Comparison of ENCODE assay signal across 21 cellular contexts in the genomic region with DNA sequence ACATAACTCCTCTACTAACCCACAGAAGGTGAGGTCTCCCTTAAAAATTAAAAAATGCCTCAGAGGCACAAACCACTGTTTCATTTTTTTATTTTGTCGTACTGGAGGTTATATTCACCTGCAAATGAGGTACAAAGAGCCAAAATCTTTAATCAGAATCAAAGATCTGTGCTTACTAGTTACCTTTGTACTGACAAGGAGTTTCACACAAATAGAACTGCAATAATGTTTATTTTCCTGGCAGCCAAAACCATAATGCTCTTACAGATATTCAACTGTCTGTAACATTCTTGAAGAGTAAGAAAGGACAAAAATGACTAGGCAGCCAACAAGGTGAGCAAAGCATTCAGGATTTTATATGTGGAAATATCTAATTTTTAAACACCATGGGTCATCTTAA.
DNase-seq lines count a peak whose midpoint lies in the region; ATAC-seq, FAIRE-seq and TF ChIP-seq lines count a peak whose summit lies in the region.
"Had no signal": no experiment of that assay in that cellular context is flagged by ENCODE, and none has a peak within 500 bp of the region (broad histone marks: within the 10 kb centered on the region; RNA-seq: fewer than 3 reads in every experiment).

No MANE protein-coding gene starts in this region.

- FAIRE-seq in D721Med (lab: Jason Lieb, UNC) = peak; percentile 83
- FAIRE-seq: GM12891, GM18507, H54 had no signal

- no peak overlapping the region for H3K4me3 ChIP-seq in BLaER1
- H3K4me3 ChIP-seq: BLaER1 treated with 17β-estradiol and CSF1 and Interleukin-3, amounts not matched to agents 10 nM and 100 nM; HAP-1 had no signal

- TF ChIP-seq CTCF in D721Med (IDR thresholded peaks at IDR 0.05; ENCODE audit: insufficient read depth, missing control alignments) (no peak), WTC11 (IDR thresholded peaks at IDR 0.05) (no peak)

- H3K36me3 Mint-ChIP-seq in WTC11 = peaks cover 24% of the 10 kb centered on the region
- no peaks in the 10 kb centered on the region for H3K36me3 Mint-ChIP-seq in activated naive CD4-positive, alpha-beta T cell treated with anti-CD3 and anti-CD28 coated beads for 36 hours (ENCODE audit: low read depth)
- no peaks in the 10 kb centered on the region for H3K36me3 Mint-ChIP-seq in effector memory CD8-positive, alpha-beta T cell (ENCODE audit: insufficient read depth)
- H3K36me3 Mint-ChIP-seq: CD14-positive monocyte; CD8-positive, alpha-beta memory T cell had no signal

- no peak overlapping the region; the same call in 1 of the 2 replicates for H3K27ac Mint-ChIP-seq in WTC11
- no peak overlapping the region for H3K27ac Mint-ChIP-seq in activated naive CD4-positive, alpha-beta T cell treated with anti-CD3 and anti-CD28 coated beads for 36 hours
- no peak overlapping the region for H3K27ac Mint-ChIP-seq in effector memory CD8-positive, alpha-beta T cell
- H3K27ac Mint-ChIP-seq: B cell; CD14-positive monocyte; CD4-positive, alpha-beta T cell; CD8-positive, alpha-beta memory T cell; GM23338; HFFc6 had no signal

- no peak overlapping the region for H3K27ac ChIP-seq in BLaER1
- H3K27ac ChIP-seq: BLaER1 treated with 17β-estradiol and CSF1 and Interleukin-3, amounts not matched to agents 10 nM and 100 nM had no signal

- no peaks in the 10 kb centered on the region for H3K9me3 ChIP-seq in BLaER1
- H3K9me3 ChIP-seq: HAP-1 had no signal

- no peaks in the 10 kb centered on the region for H3K36me3 ChIP-seq in BLaER1
- H3K36me3 ChIP-seq: BLaER1 treated with 17β-estradiol and CSF1 and Interleukin-3, amounts not matched to agents 10 nM and 100 nM; HAP-1 had no signal

- 0 out of 2 replicates have a peak overlapping the region, but pooled peaks have one; percentile 4 for H3K4me2 ChIP-seq in BLaER1
- H3K4me2 ChIP-seq: GM23338 had no signal

- POLR2A ChIA-PET in WTC11 (lab: Charles Lee) = no interaction called here

- peaks cover 11% of the 10 kb centered on the region for H3K4me1 Mint-ChIP-seq in WTC11
- H3K4me1 Mint-ChIP-seq in activated naive CD4-positive, alpha-beta T cell treated with anti-CD3 and anti-CD28 coated beads for 36 hours (ENCODE audit: low read depth) = no peaks in the 10 kb centered on the region
- H3K4me1 Mint-ChIP-seq in effector memory CD8-positive, alpha-beta T cell (ENCODE audit: low read depth in 2 of 2) = no peaks in the 10 kb centered on the region
- H3K4me1 Mint-ChIP-seq: B cell; CD14-positive monocyte; CD8-positive, alpha-beta memory T cell had no signal

- 0 out of 2 replicates have a peak overlapping the region, but pooled peaks have one; percentile 81 for H3K4me3 Mint-ChIP-seq in WTC11
- no peak overlapping the region for H3K4me3 Mint-ChIP-seq in activated naive CD4-positive, alpha-beta T cell treated with anti-CD3 and anti-CD28 coated beads for 36 hours
- H3K4me3 Mint-ChIP-seq in effector memory CD8-positive, alpha-beta T cell = no peak overlapping the region
- H3K4me3 Mint-ChIP-seq: B cell; CD14-positive monocyte; CD4-positive, alpha-beta T cell; CD8-positive, alpha-beta memory T cell; GM23338; HFFc6 had no signal

- ATAC-seq in WTC11 = no peak
- peak; percentile 88 for ATAC-seq in left lobe of liver
- no peak for ATAC-seq in HG03520 (IDR thresholded peaks at IDR 0.05; ENCODE audit: unreplicated experiment)
- ATAC-seq in effector memory CD8-positive, alpha-beta T cell (replicated peaks) = no peak
- ATAC-seq: GM23338 had no signal

- H3K9me3 Mint-ChIP-seq in WTC11 = peaks cover 33% of the 10 kb centered on the region
- peaks cover 7% of the 10 kb centered on the region for H3K9me3 Mint-ChIP-seq in activated naive CD4-positive, alpha-beta T cell treated with anti-CD3 and anti-CD28 coated beads for 36 hours
- peaks cover 0 to 14% of the 10 kb centered on the region in 2 donors for H3K9me3 Mint-ChIP-seq in effector memory CD8-positive, alpha-beta T cell

- peaks cover 5% of the 10 kb centered on the region; the same call in 1 of the 2 replicates for H3K4me1 ChIP-seq in BLaER1
- H3K4me1 ChIP-seq: HAP-1 had no signal

- intact Hi-C loops in activated naive CD4-positive, alpha-beta T cell treated with anti-CD3 and anti-CD28 coated beads for 36 hours (cut with micrococcal nuclease) = no loop called here

- H3K27me3 Mint-ChIP-seq in WTC11 (ENCODE audit: low read depth) = no peaks in the 10 kb centered on the region
- H3K27me3 Mint-ChIP-seq in activated naive CD4-positive, alpha-beta T cell treated with anti-CD3 and anti-CD28 coated beads for 36 hours (ENCODE audit: low read depth) = no peaks in the 10 kb centered on the region
- H3K27me3 Mint-ChIP-seq in effector memory CD8-positive, alpha-beta T cell = no peaks in the 10 kb centered on the region
- H3K27me3 Mint-ChIP-seq: B cell; CD4-positive, alpha-beta T cell; CD8-positive, alpha-beta memory T cell had no signal

- H4K20me1 ChIP-seq in BLaER1 = no peaks in the 10 kb centered on the region
- H4K20me1 ChIP-seq: BLaER1 treated with 17β-estradiol and CSF1 and Interleukin-3, amounts not matched to agents 10 nM and 100 nM had no signal

- H3K27me3 ChIP-seq in BLaER1 = no peaks in the 10 kb centered on the region
- H3K27me3 ChIP-seq: BLaER1 treated with 17β-estradiol and CSF1 and Interleukin-3, amounts not matched to agents 10 nM and 100 nM had no signal

- CTCF ChIA-PET in WTC11 (lab: Charles Lee) = no interaction called here
- CTCF ChIA-PET in activated naive CD4-positive, alpha-beta T cell treated with anti-CD3 and anti-CD28 coated beads for 36 hours (lab: Charles Lee) = interaction anchor here (0.7 kb wide), 1 partner anchor 387 kb away, joined by 3 read pairs; no protein-coding TSS in a partner anchor

- DNase-seq in D721Med (ENCODE audit: insufficient read length, low spot score) (no peak), WTC11 (ENCODE audit: low spot score) (no peak), left lobe of liver (ENCODE audit: low spot score) (no peak)
- no peak for DNase-seq in activated CD4-positive, alpha-beta T cell treated with anti-CD3 and anti-CD28 coated beads, Interleukin-2, amount 50 U/mL, for 48 hours
- no peak for DNase-seq in activated naive CD4-positive, alpha-beta T cell treated with anti-CD3 and anti-CD28 coated beads for 36 hours
- no peak for DNase-seq in effector memory CD8-positive, alpha-beta T cell
- DNase-seq: CD4-positive, alpha-beta T cell; CD8-positive, alpha-beta memory T cell; DMS79 treated with DMSO at 0.1 percent for 48 hours; GF-D8; HFFc6 had no signal

- no peak overlapping the region for H3K9ac ChIP-seq in BLaER1
- H3K9ac ChIP-seq: BLaER1 treated with 17β-estradiol and CSF1 and Interleukin-3, amounts not matched to agents 10 nM and 100 nM had no signal

TF ChIP-seq in WTC11, 78 proteins besides CTCF, POLR2A, EP300 and RAD21 (continues in another document):
- TF ChIP-seq FOXP1 (CRISPR knock-in tag; IDR thresholded peaks at IDR 0.05; ENCODE audit: borderline replicate concordance) (no peak), ZBTB21 (CRISPR knock-in tag; IDR thresholded peaks at IDR 0.05; ENCODE audit: borderline replicate concordance) (no peak), ZNF263 (CRISPR knock-in tag; IDR thresholded peaks at IDR 0.05; ENCODE audit: low read depth) (no peak), GABPB1 (CRISPR knock-in tag; IDR thresholded peaks at IDR 0.05) (no peak), ZNF396 (CRISPR knock-in tag; IDR thresholded peaks at IDR 0.05; ENCODE audit: borderline replicate concordance) (no peak), GRHL2 (CRISPR knock-in tag; IDR thresholded peaks at IDR 0.05; ENCODE audit: insufficient replicate concordance, severe bottlenecking) (no peak), ZNF121 (CRISPR knock-in tag; IDR thresholded peaks at IDR 0.05) (no peak), NFYB (CRISPR knock-in tag; conservative IDR thresholded peaks at IDR 0.05; ENCODE audit: low read depth) (no peak)
- TF ChIP-seq, protein P1, sequence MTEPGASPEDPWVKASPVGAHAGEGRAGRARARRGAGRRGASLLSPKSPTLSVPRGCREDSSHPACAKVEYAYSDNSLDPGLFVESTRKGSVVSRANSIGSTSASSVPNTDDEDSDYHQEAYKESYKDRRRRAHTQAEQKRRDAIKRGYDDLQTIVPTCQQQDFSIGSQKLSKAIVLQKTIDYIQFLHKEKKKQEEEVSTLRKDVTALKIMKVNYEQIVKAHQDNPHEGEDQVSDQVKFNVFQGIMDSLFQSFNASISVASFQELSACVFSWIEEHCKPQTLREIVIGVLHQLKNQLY (CRISPR knock-in tag; IDR thresholded peaks at IDR 0.05) = no peak
- TF ChIP-seq, protein P2, sequence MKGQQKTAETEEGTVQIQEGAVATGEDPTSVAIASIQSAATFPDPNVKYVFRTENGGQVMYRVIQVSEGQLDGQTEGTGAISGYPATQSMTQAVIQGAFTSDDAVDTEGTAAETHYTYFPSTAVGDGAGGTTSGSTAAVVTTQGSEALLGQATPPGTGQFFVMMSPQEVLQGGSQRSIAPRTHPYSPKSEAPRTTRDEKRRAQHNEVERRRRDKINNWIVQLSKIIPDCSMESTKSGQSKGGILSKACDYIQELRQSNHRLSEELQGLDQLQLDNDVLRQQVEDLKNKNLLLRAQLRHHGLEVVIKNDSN (CRISPR knock-in tag; IDR thresholded peaks at IDR 0.05) = no peak
- TF ChIP-seq, protein P3, sequence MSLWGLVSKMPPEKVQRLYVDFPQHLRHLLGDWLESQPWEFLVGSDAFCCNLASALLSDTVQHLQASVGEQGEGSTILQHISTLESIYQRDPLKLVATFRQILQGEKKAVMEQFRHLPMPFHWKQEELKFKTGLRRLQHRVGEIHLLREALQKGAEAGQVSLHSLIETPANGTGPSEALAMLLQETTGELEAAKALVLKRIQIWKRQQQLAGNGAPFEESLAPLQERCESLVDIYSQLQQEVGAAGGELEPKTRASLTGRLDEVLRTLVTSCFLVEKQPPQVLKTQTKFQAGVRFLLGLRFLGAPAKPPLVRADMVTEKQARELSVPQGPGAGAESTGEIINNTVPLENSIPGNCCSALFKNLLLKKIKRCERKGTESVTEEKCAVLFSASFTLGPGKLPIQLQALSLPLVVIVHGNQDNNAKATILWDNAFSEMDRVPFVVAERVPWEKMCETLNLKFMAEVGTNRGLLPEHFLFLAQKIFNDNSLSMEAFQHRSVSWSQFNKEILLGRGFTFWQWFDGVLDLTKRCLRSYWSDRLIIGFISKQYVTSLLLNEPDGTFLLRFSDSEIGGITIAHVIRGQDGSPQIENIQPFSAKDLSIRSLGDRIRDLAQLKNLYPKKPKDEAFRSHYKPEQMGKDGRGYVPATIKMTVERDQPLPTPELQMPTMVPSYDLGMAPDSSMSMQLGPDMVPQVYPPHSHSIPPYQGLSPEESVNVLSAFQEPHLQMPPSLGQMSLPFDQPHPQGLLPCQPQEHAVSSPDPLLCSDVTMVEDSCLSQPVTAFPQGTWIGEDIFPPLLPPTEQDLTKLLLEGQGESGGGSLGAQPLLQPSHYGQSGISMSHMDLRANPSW (CRISPR knock-in tag; conservative IDR thresholded peaks at IDR 0.05; ENCODE audit: low read depth) = no peak
